In genomic region chrX:3712080-3712869, GRCh38 we compare ENCODE assay signal across 7 cellular contexts. TPM values are rescaled to one million over a fixed set of nuclear protein-coding genes. Genes with fewer than 3 reads are reported as not detected.
DNase-seq lines count a peak whose midpoint lies in the region; ATAC-seq and TF ChIP-seq lines count a peak whose summit lies in the region.

No MANE protein-coding gene starts in this region.

- no peaks in the 10 kb centered on the region for H3K9me3 Mint-ChIP-seq in effector memory CD8-positive, alpha-beta T cell
- no peaks in the 10 kb centered on the region for H3K9me3 Mint-ChIP-seq in naive B cell

- no peak for DNase-seq in effector memory CD8-positive, alpha-beta T cell
- DNase-seq in naive B cell, result peak; percentile 22
- no peak for DNase-seq in NCI-H2081 treated with DMSO at 0.1 percent for 48 hours (lab: John Stamatoyannopoulos, UW)

- H3K27ac Mint-ChIP-seq in effector memory CD8-positive, alpha-beta T cell, result peak overlapping the region; percentile 93 to 98
- peak overlapping the region; percentile 61 to 98 (median 92) for H3K27ac Mint-ChIP-seq in naive B cell

- H3K36me3 Mint-ChIP-seq in effector memory CD8-positive, alpha-beta T cell (ENCODE audit: insufficient read depth), result peaks cover 45% of the 10 kb centered on the region
- no peaks in the 10 kb centered on the region for H3K36me3 Mint-ChIP-seq in naive B cell

- peaks cover 17 to 19% of the 10 kb centered on the region in 2 donors for H3K4me1 Mint-ChIP-seq in effector memory CD8-positive, alpha-beta T cell (ENCODE audit: low read depth in 2 of 2)
- H3K4me1 Mint-ChIP-seq in naive B cell, result peaks cover 12 to 31% (median 19%) of the 10 kb centered on the region in 3 donors

- peak overlapping the region; percentile 97 to 98 for H3K4me3 Mint-ChIP-seq in effector memory CD8-positive, alpha-beta T cell
- H3K4me3 Mint-ChIP-seq in naive B cell, result peak overlapping the region; percentile 90 to 98 (median 94)

- no peaks in the 10 kb centered on the region for H3K27me3 Mint-ChIP-seq in effector memory CD8-positive, alpha-beta T cell
- no peaks in the 10 kb centered on the region for H3K27me3 Mint-ChIP-seq in naive B cell

- ATAC-seq in GM18868 (IDR thresholded peaks at IDR 0.05; ENCODE audit: unreplicated experiment) (peak; percentile 8), HG02870 (IDR thresholded peaks at IDR 0.05; ENCODE audit: unreplicated experiment) (peak; percentile 6), SK-N-SH treated with all-trans-retinoic acid at 6 μM for 48 hours (peak; percentile 29), naive B cell (ENCODE audit: low read depth in 2 of 2) (no peak), HG03457 (IDR thresholded peaks at IDR 0.05; ENCODE audit: unreplicated experiment) (no peak)
- no peak for ATAC-seq in effector memory CD8-positive, alpha-beta T cell (replicated peaks)

TF ChIP-seq in SK-N-SH treated with all-trans-retinoic acid at 6 μM for 48 hours, 23 proteins besides CTCF, POLR2A, EP300 and RAD21:
- TF ChIP-seq SNAI2 (CRISPR knock-in tag; IDR thresholded peaks at IDR 0.05) (no peak), BACH2 (CRISPR knock-in tag; IDR thresholded peaks at IDR 0.05; ENCODE audit: borderline replicate concordance) (no peak), POU6F1 (CRISPR knock-in tag; IDR thresholded peaks at IDR 0.05; ENCODE audit: borderline replicate concordance, low read depth) (no peak), CREB5 (CRISPR knock-in tag; IDR thresholded peaks at IDR 0.05; ENCODE audit: low read depth) (no peak), CSDC2 (CRISPR knock-in tag; IDR thresholded peaks at IDR 0.05) (no peak), ISL1 (CRISPR knock-in tag; IDR thresholded peaks at IDR 0.05) (no peak), TCF4 (CRISPR knock-in tag; IDR thresholded peaks at IDR 0.05; ENCODE audit: borderline replicate concordance) (no peak), TSHZ2 (CRISPR knock-in tag; IDR thresholded peaks at IDR 0.05) (no peak), ZFP30 (CRISPR knock-in tag; IDR thresholded peaks at IDR 0.05) (no peak), ZNF565 (CRISPR knock-in tag; conservative IDR thresholded peaks at IDR 0.05; ENCODE audit: low read depth) (no peak), ZFP3 (CRISPR knock-in tag; IDR thresholded peaks at IDR 0.05) (no peak), ZC3H10 (CRISPR knock-in tag; IDR thresholded peaks at IDR 0.05) (no peak)

RNA-seq across cellular contexts. Expression of gene PRKX, which starts 1.2 kb away (rescaled TPM):
- 10 to 100 TPM; 48.4 to 83.6 (median 64.6) TPM for polyA plus RNA-seq in naive B cell (ENCODE audit: low read depth in 6 of 6)

Comparison
In these comparisons a context has a peak if more than half of its experiments do, and no peak if none do; other contexts are left out.
1. ATAC-seq: peak in GM18868 (single experiment), HG02870 (single experiment) and SK-N-SH treated with all-trans-retinoic acid at 6 μM for 48 hours (single experiment); none in effector memory CD8-positive, alpha-beta T cell (single experiment), naive B cell (0 of 2) and HG03457 (single experiment).